Comparison of ENCODE assay signal across 8 cellular contexts in the genomic region with DNA sequence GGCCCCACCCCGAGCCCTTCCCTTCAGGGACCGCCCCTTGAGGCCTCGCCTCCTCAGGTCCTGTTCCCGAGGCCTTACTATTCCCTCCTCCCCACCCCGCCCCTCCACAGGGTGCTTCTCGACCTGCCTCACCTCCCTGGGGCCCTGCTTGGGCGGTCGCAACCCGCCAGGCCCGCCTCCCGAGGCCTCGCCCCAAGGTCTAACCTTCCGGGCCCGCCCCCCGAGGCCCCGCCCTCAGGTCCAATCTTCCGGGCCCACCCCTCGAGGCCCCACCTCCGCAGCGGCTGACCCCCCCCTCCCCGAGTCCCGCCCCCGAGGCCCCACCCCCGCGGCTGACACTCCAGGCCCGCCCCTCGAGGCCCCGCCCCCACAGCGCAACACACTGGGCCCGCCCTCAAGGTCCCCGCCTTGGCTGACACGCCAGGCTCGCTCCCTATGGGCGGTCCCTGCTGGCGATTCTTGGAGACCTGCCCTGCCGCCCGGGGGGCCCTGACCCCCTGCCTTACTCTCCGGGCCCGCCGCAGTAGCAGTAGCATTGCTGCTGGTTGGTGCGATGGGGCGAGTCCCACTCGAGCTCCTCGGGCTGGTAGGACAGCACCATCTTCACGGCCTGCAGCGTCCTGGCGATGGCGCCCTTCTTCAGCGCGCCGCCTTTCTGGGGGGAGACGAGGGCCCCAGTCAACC. TPM values are rescaled to one million over a fixed set of nuclear protein-coding genes. Genes with fewer than 3 reads are reported as not detected.
DNase-seq lines count a peak whose midpoint lies in the region; TF ChIP-seq lines count a peak whose summit lies in the region.

No MANE protein-coding gene starts in this region.

- WGBS in smooth muscle cell (ENCODE audit: low lambda C conversion rate) = 7% methylated on average over 23 of the region's 52 CpGs

- DNase-seq in GM04504 (ENCODE audit: low read depth) (peak; percentile 89), H7 (peak; percentile 100), MM.1S (peak; percentile 98), breast epithelium (ENCODE audit: low spot score in 2 of 2) (peak; percentile 96 to 97), iPS-NIHi7 (ENCODE audit: extremely low spot score) (peak; percentile 94), smooth muscle cell (lab: John Stamatoyannopoulos, UW; ENCODE audit: unreplicated experiment) (peak; percentile 95), NCI-H524 treated with DMSO at 0.1 percent for 48 hours (lab: John Stamatoyannopoulos, UW) (no peak)

- H4K20me1 ChIP-seq in MM.1S (ENCODE audit: insufficient read depth, low read length) = no peaks in the 10 kb centered on the region
- no peaks in the 10 kb centered on the region for H4K20me1 ChIP-seq in smooth muscle cell (ENCODE audit: low read depth)

- peak overlapping the region; percentile 53 for H3K4me3 ChIP-seq in H7 (ENCODE audit: insufficient read depth, low read depth, low read length)
- H3K4me3 ChIP-seq in MM.1S (ENCODE audit: low read length) = peak overlapping the region; percentile 59
- peak overlapping the region; percentile 50 to 83 (median 66) for H3K4me3 ChIP-seq in breast epithelium
- peak overlapping the region; percentile 57 for H3K4me3 ChIP-seq in smooth muscle cell

- H3K36me3 ChIP-seq in H7 (replicated peaks; ENCODE audit: control insufficient read depth, insufficient read depth, low read length) (peaks cover 9% of the 10 kb centered on the region), MM.1S (replicated peaks; ENCODE audit: insufficient read depth, low read length) (0 out of 2 replicates have a peak, but pooled peaks cover 7% of the 10 kb centered on the region), breast epithelium (no peaks in the 10 kb centered on the region), smooth muscle cell (ENCODE audit: low read depth) (no peaks in the 10 kb centered on the region)

- peak overlapping the region; percentile 70 for H2AFZ ChIP-seq in MM.1S (ENCODE audit: low read length)
- peak overlapping the region; percentile 84 for H2AFZ ChIP-seq in smooth muscle cell (ENCODE audit: low read depth)

- H3K27me3 ChIP-seq in H7 (ENCODE audit: control insufficient read depth, insufficient read depth, low read length) = no peaks in the 10 kb centered on the region
- no peaks in the 10 kb centered on the region for H3K27me3 ChIP-seq in MM.1S (replicated peaks; ENCODE audit: insufficient read depth, low read length)
- H3K27me3 ChIP-seq in breast epithelium = no peaks in the 10 kb centered on the region
- H3K27me3 ChIP-seq in smooth muscle cell (ENCODE audit: low read depth) = no peaks in the 10 kb centered on the region

- H3K79me2 ChIP-seq in MM.1S (ENCODE audit: low read length) (peaks cover 12% of the 10 kb centered on the region), smooth muscle cell (ENCODE audit: low read depth) (no peaks in the 10 kb centered on the region)

- intact Hi-C loops in breast epithelium (cut with DNase I; ENCODE audit: low total_unique reads) = loop anchor here (2.0 kb wide), 1 partner anchor 60 kb away; no protein-coding TSS in a partner anchor

- H3F3A ChIP-seq in MM.1S (ENCODE audit: insufficient read depth, low read length) (peaks cover 34% of the 10 kb centered on the region), smooth muscle cell (ENCODE audit: low read depth) (no peaks in the 10 kb centered on the region)

- H3K9me2 ChIP-seq in MM.1S (replicated peaks; ENCODE audit: insufficient read depth, low read length) = no peaks in the 10 kb centered on the region

- H3K9ac ChIP-seq in MM.1S (ENCODE audit: low read length) = peak overlapping the region; percentile 38; the same call in 1 of the 2 replicates
- no peak overlapping the region for H3K9ac ChIP-seq in smooth muscle cell (ENCODE audit: low read depth)

- TF ChIP-seq CTCF in MM.1S (IDR thresholded peaks at IDR 0.05; ENCODE audit: low read length) (peak; percentile 44), VCaP (conservative IDR thresholded peaks at IDR 0.05) (peak; percentile 72), breast epithelium (IDR thresholded peaks at IDR 0.05) (peak; percentile 24 to 44 (median 31)), smooth muscle cell (IDR thresholded peaks at IDR 0.05; ENCODE audit: borderline replicate concordance, insufficient read depth, poor library complexity, severe bottlenecking) (peak; percentile 24)

- peaks cover 28% of the 10 kb centered on the region for H3K4me1 ChIP-seq in MM.1S (ENCODE audit: low read length)
- H3K4me1 ChIP-seq in breast epithelium = no peaks in the 10 kb centered on the region
- no peaks in the 10 kb centered on the region for H3K4me1 ChIP-seq in smooth muscle cell (ENCODE audit: low read depth)

- H3K4me2 ChIP-seq in MM.1S (ENCODE audit: low read depth, low read length) (peak overlapping the region; percentile 90), smooth muscle cell (peak overlapping the region; percentile 86)

- peak overlapping the region; percentile 46; the same call in 1 of the 2 replicates for H3K27ac ChIP-seq in MM.1S (ENCODE audit: low read length)
- peak overlapping the region; percentile 76 for H3K27ac ChIP-seq in VCaP
- H3K27ac ChIP-seq in breast epithelium = peak overlapping the region; percentile 88 to 93
- H3K27ac ChIP-seq in smooth muscle cell (ENCODE audit: low read depth) = peak overlapping the region; percentile 6

- H3K9me3 ChIP-seq in MM.1S (replicated peaks; ENCODE audit: insufficient read depth, low read length) (no peaks in the 10 kb centered on the region), breast epithelium (no peaks in the 10 kb centered on the region), smooth muscle cell (replicated peaks; ENCODE audit: low read depth) (no peaks in the 10 kb centered on the region)

- TF ChIP-seq POLR2A in breast epithelium (IDR thresholded peaks at IDR 0.05) = no peak

RNA-seq across cellular contexts. Expression of a gene that starts 8.2 kb away (rescaled TPM):
- 35.5 and 40.1 TPM in 2 replicates for total RNA-seq in H7 (2014; rRNA removed; shearing (Covaris generic))
- total RNA-seq in breast epithelium (10 to 100 TPM; 16.5 to 33.1 (median 19.0) TPM), smooth muscle cell (18.2 and 19.3 TPM in 2 replicates)
- polyA plus RNA-seq in smooth muscle cell = 14.1 and 16.0 TPM in 2 replicates

RNA-seq across cellular contexts. Expression of a gene that starts 26.1 kb away (rescaled TPM):
- total RNA-seq in H7 (2014; rRNA removed; shearing (Covaris generic)) = 24.3 and 25.6 TPM in 2 replicates
- total RNA-seq in breast epithelium = 10 to 100 TPM; 48.3 to 54.1 (median 50.3) TPM
- 17.7 and 18.6 TPM in 2 replicates for total RNA-seq in smooth muscle cell
- 12.9 and 14.4 TPM in 2 replicates for polyA plus RNA-seq in smooth muscle cell

RNA-seq across cellular contexts. Expression of a gene that starts 57.8 kb away (rescaled TPM):
- total RNA-seq in H7 (2014; rRNA removed; shearing (Covaris generic)) = 0.97 and 1.4 TPM in 2 replicates
- 1 to 10 TPM; 4.9 to 8.6 (median 7.3) TPM for total RNA-seq in breast epithelium
- total RNA-seq in smooth muscle cell = 5.4 and 5.9 TPM in 2 replicates
- 2.9 and 4.6 TPM in 2 replicates for polyA plus RNA-seq in smooth muscle cell

Comparison
In these comparisons a context has a peak if more than half of its experiments do, and no peak if none do; other contexts are left out.
1. H3K27ac ChIP-seq: peak in every context shown above with its lines; median percentile 90 in breast epithelium; 76 in VCaP; 46 in MM.1S; 6 in smooth muscle cell.